In the genomic region with DNA sequence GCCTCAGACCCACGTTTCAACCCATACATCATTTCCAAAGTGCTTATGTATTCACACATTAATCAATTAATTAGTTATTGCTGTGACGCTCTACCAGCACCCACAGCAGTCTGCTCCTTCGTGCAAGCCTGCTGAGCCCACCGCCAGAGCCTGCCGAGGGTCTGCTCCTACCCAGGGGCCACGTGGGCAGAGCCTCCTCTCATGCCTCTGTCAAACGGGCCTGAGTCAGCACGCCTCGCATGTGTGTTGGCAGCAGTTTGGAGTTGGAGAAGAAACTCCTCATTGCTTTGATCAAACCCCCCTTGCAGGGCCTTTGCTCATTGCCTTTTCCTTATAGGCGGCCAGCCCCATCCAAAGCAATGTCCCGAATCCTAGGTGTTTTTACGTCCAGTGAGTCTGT, we compare ENCODE assay signal across 15 cellular contexts.
DNase-seq lines count a peak whose midpoint lies in the region; ATAC-seq and TF ChIP-seq lines count a peak whose summit lies in the region.
"Had no signal": no experiment of that assay in that cellular context is flagged by ENCODE, and none has a peak within 500 bp of the region (broad histone marks: within the 10 kb centered on the region; RNA-seq: fewer than 3 reads in every experiment).

No MANE protein-coding gene starts in this region.

- H3K9me3 Mint-ChIP-seq in natural killer cell treated with Interleukin-12 subunit alpha and Interleukin-12 subunit beta and Interleukin-15 and Interleukin-18, amount 100 ng/mL, for 72 hours, result no peaks in the 10 kb centered on the region
- no peaks in the 10 kb centered on the region for H3K9me3 Mint-ChIP-seq in natural killer cell
- H3K9me3 Mint-ChIP-seq: CD4-positive, alpha-beta memory T cell had no signal

- H3K4me1 Mint-ChIP-seq in natural killer cell treated with Interleukin-12 subunit alpha and Interleukin-12 subunit beta and Interleukin-15 and Interleukin-18, amount 100 ng/mL, for 72 hours (ENCODE audit: low read depth in 2 of 2), result no peaks in the 10 kb centered on the region
- no peaks in the 10 kb centered on the region for H3K4me1 Mint-ChIP-seq in natural killer cell
- H3K4me1 Mint-ChIP-seq: CD4-positive, alpha-beta memory T cell had no signal

- DNase-seq in natural killer cell treated with Interleukin-12 subunit alpha and Interleukin-12 subunit beta and Interleukin-15 and Interleukin-18, amount 100 ng/mL, for 72 hours (ENCODE audit: low spot score), result peak; percentile 48
- DNase-seq in natural killer cell (no peak), islet precursor cell (peak; percentile 12), posterior vena cava (ENCODE audit: low spot score) (peak; percentile 70), OCI-M2 (lab: John Stamatoyannopoulos, UW; ENCODE audit: unreplicated experiment) (no peak)
- no peak for DNase-seq in activated CD8-positive, alpha-beta memory T cell treated with anti-CD3 and anti-CD28 coated beads for 24 hours
- DNase-seq: C1 segment of cervical spinal cord; Calu3; CD4-positive, alpha-beta memory T cell; COR-L47; DMS53; DMS79 treated with DMSO at 0.1 percent for 48 hours; GF-D8; GOT3; HCEC 1CT had no signal

- H3K4me3 Mint-ChIP-seq in natural killer cell treated with Interleukin-12 subunit alpha and Interleukin-12 subunit beta and Interleukin-15 and Interleukin-18, amount 100 ng/mL, for 72 hours, result no peak overlapping the region
- no peak overlapping the region for H3K4me3 Mint-ChIP-seq in natural killer cell
- H3K4me3 Mint-ChIP-seq: CD4-positive, alpha-beta memory T cell had no signal

- H3K36me3 Mint-ChIP-seq in natural killer cell treated with Interleukin-12 subunit alpha and Interleukin-12 subunit beta and Interleukin-15 and Interleukin-18, amount 100 ng/mL, for 72 hours, result no peaks in the 10 kb centered on the region
- H3K36me3 Mint-ChIP-seq in natural killer cell, result no peaks in the 10 kb centered on the region
- H3K36me3 Mint-ChIP-seq: CD4-positive, alpha-beta memory T cell had no signal

- H3K27me3 Mint-ChIP-seq in natural killer cell treated with Interleukin-12 subunit alpha and Interleukin-12 subunit beta and Interleukin-15 and Interleukin-18, amount 100 ng/mL, for 72 hours, result peaks cover 2 to 7% of the 10 kb centered on the region in 2 donors
- peaks cover 0 to 8% of the 10 kb centered on the region in 2 donors for H3K27me3 Mint-ChIP-seq in natural killer cell (ENCODE audit: low read depth in 2 of 2)

- no peak for ATAC-seq in natural killer cell treated with Interleukin-12 subunit alpha and Interleukin-12 subunit beta and Interleukin-15 and Interleukin-18, amount 100 ng/mL, for 72 hours
- ATAC-seq in natural killer cell, result no peak

- intact Hi-C loops in natural killer cell (cut with micrococcal nuclease) (no loop called here), posterior vena cava (cut with DNase I) (no loop called here)

- TF ChIP-seq CTCF in natural killer cell (IDR thresholded peaks at IDR 0.05), result no peak

- no peak overlapping the region for H3K27ac Mint-ChIP-seq in natural killer cell treated with Interleukin-12 subunit alpha and Interleukin-12 subunit beta and Interleukin-15 and Interleukin-18, amount 100 ng/mL, for 72 hours
- no peak overlapping the region for H3K27ac Mint-ChIP-seq in natural killer cell
- H3K27ac Mint-ChIP-seq: CD4-positive, alpha-beta memory T cell had no signal

Comparison
In these comparisons a context has a peak if more than half of its experiments do, and no peak if none do; other contexts are left out.
1. DNase-seq: peak in natural killer cell treated with Interleukin-12 subunit alpha and Interleukin-12 subunit beta and Interleukin-15 and Interleukin-18, amount 100 ng/mL, for 72 hours (single experiment), islet precursor cell (single experiment) and posterior vena cava (single experiment); none in natural killer cell (single experiment), activated CD8-positive, alpha-beta memory T cell treated with anti-CD3 and anti-CD28 coated beads for 24 hours (single experiment) and OCI-M2 (single experiment).